In genomic region chr17:75250009-75250471, GRCh38 we compare ENCODE assay signal across 8 cellular contexts. TPM values are rescaled to one million over a fixed set of nuclear protein-coding genes. Genes with fewer than 3 reads are reported as not detected.
DNase-seq lines count a peak whose midpoint lies in the region; ATAC-seq, FAIRE-seq and TF ChIP-seq lines count a peak whose summit lies in the region.

No MANE protein-coding gene starts in this region.

- FAIRE-seq in A204.1 (lab: Jason Lieb, UNC) (peak; percentile 19), urothelium cell line (lab: Jason Lieb, UNC) (no peak)

- CTCF ChIA-PET in activated CD8-positive, alpha-beta memory T cell treated with anti-CD3 and anti-CD28 coated beads, Interleukin-2, amount 10 ng/mL, durations not matched to agents 7 days and 5 days (lab: Charles Lee) = interaction anchor here (0.7 to 4.5 kb wide), 13 partner anchors 9 to 237 kb away, joined by 3 to 36 read pairs (median 4); partner anchors contain the start of genes GGA3, MIF4GD, MRPL58 and MRPS7

- H3K36me3 Mint-ChIP-seq in activated CD8-positive, alpha-beta memory T cell treated with anti-CD3 and anti-CD28 coated beads, Interleukin-2, amount 10 ng/mL, durations not matched to agents 7 days and 5 days = peaks cover 1% of the 10 kb centered on the region

- no peaks in the 10 kb centered on the region for H3K27me3 Mint-ChIP-seq in activated CD8-positive, alpha-beta memory T cell treated with anti-CD3 and anti-CD28 coated beads, Interleukin-2, amount 10 ng/mL, durations not matched to agents 7 days and 5 days

- H3K4me1 Mint-ChIP-seq in activated CD8-positive, alpha-beta memory T cell treated with anti-CD3 and anti-CD28 coated beads, Interleukin-2, amount 10 ng/mL, durations not matched to agents 7 days and 5 days = peaks cover 28% of the 10 kb centered on the region

- DNase-seq in activated CD8-positive, alpha-beta memory T cell treated with anti-CD3 and anti-CD28 coated beads, Interleukin-2, amount 10 ng/mL, durations not matched to agents 7 days and 5 days = peak; percentile 85
- DNase-seq in fibroblast of mammary gland (ENCODE audit: low read depth) = peak; percentile 83
- peak; percentile 62 to 66 for DNase-seq in stimulated activated CD4-positive, alpha-beta T cell treated with anti-CD3 and anti-CD28 coated beads, Interleukin-1b, Interleukin-23, amount 100 ng/mL, for 1 hour (ENCODE audit: low read depth in 2 of 2)
- no peak for DNase-seq in NCI-H1092 (lab: John Stamatoyannopoulos, UW)
- no peak for DNase-seq in urothelium cell line (ENCODE audit: low spot score)

- peak overlapping the region; percentile 90 for H3K27ac Mint-ChIP-seq in activated CD8-positive, alpha-beta memory T cell treated with anti-CD3 and anti-CD28 coated beads, Interleukin-2, amount 10 ng/mL, durations not matched to agents 7 days and 5 days

- H3K4me3 ChIP-seq in fibroblast of mammary gland (ENCODE audit: control insufficient read depth, low read depth, low read length) = peak overlapping the region; percentile 9

- no peaks in the 10 kb centered on the region for H3K9me3 Mint-ChIP-seq in activated CD8-positive, alpha-beta memory T cell treated with anti-CD3 and anti-CD28 coated beads, Interleukin-2, amount 10 ng/mL, durations not matched to agents 7 days and 5 days (ENCODE audit: low read depth)

- H3K4me3 Mint-ChIP-seq in activated CD8-positive, alpha-beta memory T cell treated with anti-CD3 and anti-CD28 coated beads, Interleukin-2, amount 10 ng/mL, durations not matched to agents 7 days and 5 days = peak overlapping the region; percentile 75

- ATAC-seq in GM19395 (IDR thresholded peaks at IDR 0.05; ENCODE audit: unreplicated experiment) (peak; percentile 83), HG03520 (IDR thresholded peaks at IDR 0.05; ENCODE audit: unreplicated experiment) (peak; percentile 81)
- peak; percentile 98 for ATAC-seq in activated CD8-positive, alpha-beta memory T cell treated with anti-CD3 and anti-CD28 coated beads, Interleukin-2, amount 10 ng/mL, durations not matched to agents 7 days and 5 days

- no peak for TF ChIP-seq CTCF in fibroblast of mammary gland (conservative IDR thresholded peaks at IDR 0.05; ENCODE audit: control insufficient read depth, insufficient read depth, low read depth, low read length)

RNA-seq across cellular contexts. Expression of gene GGA3, which starts 11.4 kb away (rescaled TPM):
- 10 to 100 TPM; 84.6 to 90.2 TPM for total RNA-seq in activated CD8-positive, alpha-beta memory T cell treated with anti-CD3 and anti-CD28 coated beads, Interleukin-2, amount 10 ng/mL, durations not matched to agents 7 days and 5 days

RNA-seq across cellular contexts. Expression of gene MRPS7, which starts 11.6 kb away (rescaled TPM):
- 10 to 100 TPM; 49.5 to 56.9 TPM for total RNA-seq in activated CD8-positive, alpha-beta memory T cell treated with anti-CD3 and anti-CD28 coated beads, Interleukin-2, amount 10 ng/mL, durations not matched to agents 7 days and 5 days

RNA-seq across cellular contexts. Expression of gene MIF4GD, which starts 21.0 kb away (rescaled TPM):
- 10 to 100 TPM; 56.9 to 58.5 TPM for total RNA-seq in activated CD8-positive, alpha-beta memory T cell treated with anti-CD3 and anti-CD28 coated beads, Interleukin-2, amount 10 ng/mL, durations not matched to agents 7 days and 5 days

RNA-seq across cellular contexts. Expression of gene SLC25A19, which starts 39.2 kb away (rescaled TPM):
- total RNA-seq in activated CD8-positive, alpha-beta memory T cell treated with anti-CD3 and anti-CD28 coated beads, Interleukin-2, amount 10 ng/mL, durations not matched to agents 7 days and 5 days = 10 to 100 TPM; 46.3 to 66.4 TPM

RNA-seq across cellular contexts. Expression of gene NUP85, which starts 44.6 kb away (rescaled TPM):
- 100 to 1,000 TPM; 164 to 176 TPM for total RNA-seq in activated CD8-positive, alpha-beta memory T cell treated with anti-CD3 and anti-CD28 coated beads, Interleukin-2, amount 10 ng/mL, durations not matched to agents 7 days and 5 days

Comparison
In these comparisons a context has a peak if more than half of its experiments do, and no peak if none do; other contexts are left out.
1. DNase-seq: peak in activated CD8-positive, alpha-beta memory T cell treated with anti-CD3 and anti-CD28 coated beads, Interleukin-2, amount 10 ng/mL, durations not matched to agents 7 days and 5 days (single experiment), fibroblast of mammary gland (single experiment) and stimulated activated CD4-positive, alpha-beta T cell treated with anti-CD3 and anti-CD28 coated beads, Interleukin-1b, Interleukin-23, amount 100 ng/mL, for 1 hour (2 of 2); none in NCI-H1092 (single experiment) and urothelium cell line (single experiment).
2. Peak in every context shown above with its lines, with median percentiles within 50 percentile points of each other: ATAC-seq.